7 cellular contexts compared by ENCODE assay signal in genomic region chr14:75578099-75578785, GRCh38. TPM values are rescaled to one million over a fixed set of nuclear protein-coding genes. Genes with fewer than 3 reads are reported as not detected.
DNase-seq lines count a peak whose midpoint lies in the region; ATAC-seq and TF ChIP-seq lines count a peak whose summit lies in the region.

Gene FLVCR2, plus strand, starts transcription at chr14:75578620. Its CDS starts 353 bp downstream, at chr14:75578973.

- no peaks in the 10 kb centered on the region for H3K79me2 ChIP-seq in OCI-LY3 (ENCODE audit: low read length)

- H3K27me3 ChIP-seq in OCI-LY3 (ENCODE audit: low read depth, low read length) (no peaks in the 10 kb centered on the region), subcutaneous abdominal adipose tissue (ENCODE audit: control insufficient read depth in 5 of 5, insufficient read depth in 4 of 5, low read length in 5 of 5) (no peaks in the 10 kb centered on the region)

- intact Hi-C loops in natural killer cell (cut with micrococcal nuclease): loop anchor here (2.0 kb wide), 1 partner anchor 405 kb away; no protein-coding TSS in a partner anchor

- H3K9me3 Mint-ChIP-seq in natural killer cell: no peaks in the 10 kb centered on the region

- H3K4me3 ChIP-seq in OCI-LY3 (ENCODE audit: low read length): peak within 1 kb of the TSS; percentile 76
- peak within 1 kb of the TSS; percentile 62 to 78 (median 72) for H3K4me3 ChIP-seq in subcutaneous abdominal adipose tissue (ENCODE audit: low read depth in 1 of 5, low read length in 5 of 5)

- no peaks in the 10 kb centered on the region for H3K36me3 Mint-ChIP-seq in natural killer cell

- TF ChIP-seq CTCF in OCI-LY3 (IDR thresholded peaks at IDR 0.05; ENCODE audit: low read depth, low read length): no peak
- no peak for TF ChIP-seq CTCF in natural killer cell (IDR thresholded peaks at IDR 0.05)

- TF ChIP-seq POLR2A in GM18505 (IDR thresholded peaks at IDR 0.05; ENCODE audit: borderline replicate concordance, extremely low read depth, insufficient read depth, insufficient read length): no peak

- H3K4me1 Mint-ChIP-seq in natural killer cell: peaks cover 20 to 22% of the 10 kb centered on the region in 2 donors

- H3K36me3 ChIP-seq in OCI-LY3 (replicated peaks; ENCODE audit: low read depth, low read length): no peaks in the 10 kb centered on the region
- H3K36me3 ChIP-seq in subcutaneous abdominal adipose tissue (ENCODE audit: control insufficient read depth in 5 of 5, insufficient read depth in 5 of 5, low read length in 5 of 5): no peaks in the 10 kb centered on the region

- H3K9ac ChIP-seq in OCI-LY3 (ENCODE audit: low read length): peak within 1 kb of the TSS; percentile 63
- H3K9ac ChIP-seq in subcutaneous abdominal adipose tissue (ENCODE audit: low read length in 5 of 5): peak within 1 kb of the TSS; percentile 16 to 78 (median 73)

- H3K4me1 ChIP-seq in OCI-LY3 (ENCODE audit: low read length) (peaks cover 19% of the 10 kb centered on the region), subcutaneous abdominal adipose tissue (ENCODE audit: control insufficient read depth in 5 of 5, insufficient read depth in 5 of 5, low read length in 5 of 5) (peaks cover 5 to 29% (median 29%) of the 10 kb centered on the region in 5 donors)

- ATAC-seq in GM18505 (IDR thresholded peaks at IDR 0.05; ENCODE audit: unreplicated experiment) (peak; percentile 49), HG03039 (IDR thresholded peaks at IDR 0.05; ENCODE audit: unreplicated experiment) (peak; percentile 44), natural killer cell (peak; percentile 61 to 78 (median 72))

- no peaks in the 10 kb centered on the region for H3K27me3 Mint-ChIP-seq in natural killer cell (ENCODE audit: low read depth in 2 of 2)

- H3K27ac ChIP-seq in OCI-LY3 (ENCODE audit: low read length) (peak within 1 kb of the TSS; percentile 36), subcutaneous abdominal adipose tissue (ENCODE audit: low read depth, low read length) (peak within 1 kb of the TSS; percentile 76)

- H2AFZ ChIP-seq in OCI-LY3 (ENCODE audit: low read depth, low read length): peak within 1 kb of the TSS; percentile 64; the same call in 1 of the 2 replicates

- peak within 1 kb of the TSS; percentile 39 to 60 for H3K27ac Mint-ChIP-seq in natural killer cell

- H3K9me3 ChIP-seq in OCI-LY3 (ENCODE audit: insufficient read depth, low read length) (no peaks in the 10 kb centered on the region), subcutaneous abdominal adipose tissue (ENCODE audit: control insufficient read depth in 5 of 5, low read length in 5 of 5) (no peaks in the 10 kb centered on the region)

- H4K20me1 ChIP-seq in OCI-LY3 (ENCODE audit: insufficient read depth, low read length): no peaks in the 10 kb centered on the region

- DNase-seq in activated T-helper 9 cell treated with anti-CD3 and anti-CD28 coated beads, Interleukin-2, amount 50 U/mL, for 16 hours (ENCODE audit: low read depth): peak; percentile 53
- peak; percentile 43 for DNase-seq in fibroblast of the conjunctiva (ENCODE audit: low read depth)
- peak; percentile 33 for DNase-seq in natural killer cell

- H3K4me3 Mint-ChIP-seq in natural killer cell: peak within 1 kb of the TSS; percentile 95

- peak within 1 kb of the TSS; percentile 87 for H3K4me2 ChIP-seq in OCI-LY3 (ENCODE audit: low read length)

RNA-seq across cellular contexts. Expression of gene FLVCR2, which starts in this region (rescaled TPM):
- total RNA-seq in natural killer cell: 1 to 10 TPM; 1.4 to 4.8 (median 2.1) TPM

Comparison
In these comparisons a context has a peak if more than half of its experiments do, and no peak if none do; other contexts are left out.
1. Peak in every context shown above with its lines: DNase-seq, ATAC-seq, H3K4me3 ChIP-seq and H3K27ac ChIP-seq.